ENCODE assay signal across 8 cellular contexts in genomic region chr19:39970674-39971379, GRCh38. TPM values are rescaled to one million over a fixed set of nuclear protein-coding genes. Genes with fewer than 3 reads are reported as not detected.
DNase-seq lines count a peak whose midpoint lies in the region; TF ChIP-seq lines count a peak whose summit lies in the region.

Gene PSMC4 (plus strand): TSS chr19:39971165. CDS start chr19:39971203, 38 bp downstream.

- H3K9me3 ChIP-seq in ES-I3 (ENCODE audit: control insufficient read depth, insufficient read depth, low read length) (no peaks in the 10 kb centered on the region), neural cell (ENCODE audit: low read length) (no peaks in the 10 kb centered on the region), stomach smooth muscle (ENCODE audit: control insufficient read depth in 2 of 2, low read length in 2 of 2) (no peaks in the 10 kb centered on the region)

- H3K36me3 ChIP-seq in ES-I3 (ENCODE audit: insufficient read depth, low read length): peaks cover 26% of the 10 kb centered on the region
- peaks cover 26% of the 10 kb centered on the region for H3K36me3 ChIP-seq in H7 (replicated peaks; ENCODE audit: control insufficient read depth, insufficient read depth, low read length)
- H3K36me3 ChIP-seq in neural cell (ENCODE audit: insufficient read depth, low read length): no peaks in the 10 kb centered on the region
- peaks cover 23 to 27% of the 10 kb centered on the region in 2 donors for H3K36me3 ChIP-seq in stomach smooth muscle (ENCODE audit: control insufficient read depth in 2 of 2, insufficient read depth in 2 of 2, low read length in 2 of 2)

- peak; percentile 96 for DNase-seq in H7
- DNase-seq in M059J (ENCODE audit: low read depth): peak; percentile 99
- peak; percentile 99 for DNase-seq in SHP77 treated with DMSO at 0.1 percent for 48 hours (lab: John Stamatoyannopoulos, UW)
- DNase-seq in activated gamma-delta T cell (lab: John Stamatoyannopoulos, UW): peak; percentile 95
- peak; percentile 98 for DNase-seq in fibroblast of the conjunctiva (ENCODE audit: low read depth)

- H4K20me1 ChIP-seq in neural cell (ENCODE audit: insufficient read depth): no peaks in the 10 kb centered on the region

- peak within 1 kb of the TSS; percentile 97 for H3K4me2 ChIP-seq in neural cell (ENCODE audit: low read length)

- peak within 1 kb of the TSS; percentile 93 for H3K9ac ChIP-seq in ES-I3 (ENCODE audit: low read depth, low read length)
- peak within 1 kb of the TSS; percentile 92 for H3K9ac ChIP-seq in neural cell (ENCODE audit: low read length)
- peak within 1 kb of the TSS; percentile 97 to 98 for H3K9ac ChIP-seq in stomach smooth muscle (ENCODE audit: low read length in 2 of 2)

- H3K9me2 ChIP-seq in neural cell (ENCODE audit: insufficient read depth, low read length): no peaks in the 10 kb centered on the region

- H2AFZ ChIP-seq in neural cell (ENCODE audit: low read depth, low read length): peak within 1 kb of the TSS; percentile 74

- peak; percentile 96 for TF ChIP-seq CTCF in neural cell (IDR thresholded peaks at IDR 0.05; ENCODE audit: poor library complexity, severe bottlenecking)

- peak; percentile 82 for TF ChIP-seq RAD21 in neural cell (conservative IDR thresholded peaks at IDR 0.05)

- peak within 1 kb of the TSS; percentile 86 for H3K4me3 ChIP-seq in H7 (ENCODE audit: insufficient read depth, low read depth, low read length)
- H3K4me3 ChIP-seq in neural cell (ENCODE audit: low read length): peak within 1 kb of the TSS; percentile 79
- H3K4me3 ChIP-seq in stomach smooth muscle (ENCODE audit: low read length in 2 of 2): peak within 1 kb of the TSS; percentile 72 to 93

- TF ChIP-seq EP300 in neural cell (conservative IDR thresholded peaks at IDR 0.05; ENCODE audit: poor library complexity, severe bottlenecking): peak; percentile 46

- H3K4me1 ChIP-seq in ES-I3 (ENCODE audit: insufficient read depth, low read length) (no peaks in the 10 kb centered on the region), stomach smooth muscle (ENCODE audit: control insufficient read depth, insufficient read depth, low read length) (peaks cover 19% of the 10 kb centered on the region)

- H3K27ac ChIP-seq in neural cell (ENCODE audit: low read length) (peak within 1 kb of the TSS; percentile 85), stomach smooth muscle (ENCODE audit: low read length) (peak within 1 kb of the TSS; percentile 87)

- no peaks in the 10 kb centered on the region for H3K27me3 ChIP-seq in H7 (ENCODE audit: control insufficient read depth, insufficient read depth, low read length)
- no peaks in the 10 kb centered on the region for H3K27me3 ChIP-seq in neural cell (ENCODE audit: insufficient read depth, low read depth, low read length)
- no peaks in the 10 kb centered on the region for H3K27me3 ChIP-seq in stomach smooth muscle (ENCODE audit: control insufficient read depth in 1 of 2, insufficient read depth in 2 of 2, low read length in 2 of 2)

- H3F3A ChIP-seq in neural cell (ENCODE audit: insufficient read depth, low read length, poor library complexity, severe bottlenecking): no peaks in the 10 kb centered on the region

- peaks cover 15% of the 10 kb centered on the region for H3K79me2 ChIP-seq in neural cell (replicated peaks; ENCODE audit: insufficient read depth, low read length)

TF ChIP-seq in neural cell, 6 proteins besides CTCF, POLR2A, EP300 and RAD21:
- TF ChIP-seq TAF1 (IDR thresholded peaks at IDR 0.05; ENCODE audit: low read depth) (peak; percentile 74), MXI1 (conservative IDR thresholded peaks at IDR 0.05; ENCODE audit: poor library complexity, severe bottlenecking) (peak; percentile 98), REST (IDR thresholded peaks at IDR 0.05; ENCODE audit: borderline replicate concordance) (peak; percentile 48), POLR2AphosphoS5 (IDR thresholded peaks at IDR 0.05) (peak; percentile 95), SMC3 (conservative IDR thresholded peaks at IDR 0.05; ENCODE audit: poor library complexity) (peak; percentile 95), EZH2 (IDR thresholded peaks at IDR 0.05; ENCODE audit: borderline replicate concordance, insufficient read depth, low read length, poor library complexity, severe bottlenecking) (no peak)

RNA-seq across cellular contexts. Expression of gene PSMC4, which starts in this region (rescaled TPM):
- total RNA-seq in H7 (2014; rRNA removed; shearing (Covaris generic)): 153 and 227 TPM in 2 replicates
- 209 and 217 TPM in 2 replicates for total RNA-seq in M059J (2014; rRNA removed; shearing (Covaris generic))
- 151 and 163 TPM in 2 replicates for polyA plus RNA-seq in neural cell
- 142 and 143 TPM in 2 replicates for polyA minus RNA-seq in neural cell

Comparison
In these comparisons a context has a peak if more than half of its experiments do, and no peak if none do; other contexts are left out.
1. Peak in every context shown above with its lines: DNase-seq, H3K4me3 ChIP-seq and H3K27ac ChIP-seq.